In genomic region chr9:72048850-72049249, GRCh38 we compare ENCODE assay signal across 24 cellular contexts. TPM values are rescaled to one million over a fixed set of nuclear protein-coding genes. Genes with fewer than 3 reads are reported as not detected.
"Had no signal": no experiment of that assay in that cellular context is flagged by ENCODE, and none has a peak within 500 bp of the region (broad histone marks: within the 10 kb centered on the region; RNA-seq: fewer than 3 reads in every experiment).

No MANE protein-coding gene starts in this region.

- H3K9me3 ChIP-seq: body of pancreas had no signal

- ATAC-seq: activated CD8-positive, alpha-beta T cell treated with anti-CD3 and anti-CD28 coated beads, Interleukin-2, amount 10 ng/mL, durations not matched to agents 7 days and 5 days; body of pancreas; PC-3; T-helper 17 cell had no signal

- H3K4me3 ChIP-seq: body of pancreas had no signal

- H3K27me3 ChIP-seq: body of pancreas had no signal

- DNase-seq: activated CD4-positive, alpha-beta T cell treated with anti-CD3 and anti-CD28 coated beads for 48 hours; activated CD4-positive, alpha-beta T cell treated with anti-CD3 and anti-CD28 coated beads, Interleukin-2, amount 50 U/mL, for 4 hours; activated CD4-positive, CD25-positive, alpha-beta regulatory T cell treated with anti-CD3 and anti-CD28 coated beads, Interleukin-2, amount 50 U/mL, for 72 hours; activated CD8-positive, alpha-beta memory T cell treated with anti-CD3 and anti-CD28 coated beads, Interleukin-2, amount 50 U/mL, for 48 hours; activated CD8-positive, alpha-beta T cell treated with anti-CD3 and anti-CD28 coated beads, Interleukin-2, amount 10 ng/mL, durations not matched to agents 7 days and 5 days; activated naive CD4-positive, alpha-beta T cell treated with anti-CD3 and anti-CD28 coated beads, Interleukin-2, amount 50 U/mL, for 16 hours; activated T-cell treated with anti-CD3 and anti-CD28 coated beads, Interleukin-2, amount 50 U/mL, for 1 hour; aorta; body of pancreas; central memory CD4-positive, alpha-beta T cell; KG1; NCI-H1092; NCI-H1417; NCI-H2029; NCI-H510A treated with DMSO at 0.1 percent for 48 hours; PC-3; SHP77 treated with DMSO at 0.1 percent for 48 hours; T-helper 17 cell; T-helper 9 cell had no signal

- H3K27ac ChIP-seq: body of pancreas had no signal

RNA-seq across cellular contexts. Expression of gene C9orf57, which starts 11.6 kb away (rescaled TPM):
- total RNA-seq: activated CD8-positive, alpha-beta T cell treated with anti-CD3 and anti-CD28 coated beads, Interleukin-2, amount 10 ng/mL, durations not matched to agents 7 days and 5 days; aorta; body of pancreas; bronchial epithelial cell; LHCN-M2; MCF 10A; PC-3; SK-MEL-5; T-helper 17 cell; WTC11 had no signal
- polyA plus RNA-seq: aorta had no signal
